In the genomic region with DNA sequence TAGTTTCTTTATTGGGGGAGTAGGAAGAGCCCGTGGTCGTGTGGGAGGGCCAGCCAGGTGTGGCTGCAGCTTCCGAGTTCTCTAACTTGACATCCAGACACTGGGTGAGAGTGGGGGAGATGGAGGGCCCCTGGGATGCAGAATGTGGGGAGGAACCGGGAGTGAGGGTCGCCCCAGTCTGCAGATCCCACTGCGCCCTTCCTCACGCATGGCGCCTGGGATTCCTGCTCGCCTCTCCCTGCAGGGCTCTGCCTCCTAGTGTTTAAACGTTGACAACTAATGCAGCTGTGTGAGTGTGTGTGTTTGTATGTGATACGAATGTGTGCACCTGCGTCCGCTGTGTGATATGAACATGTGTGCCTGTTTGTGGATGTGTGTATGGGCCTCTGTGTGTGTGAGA, we compare ENCODE assay signal across 1 cellular context.
TF ChIP-seq lines count a peak whose summit lies in the region.

No MANE protein-coding gene starts in this region.

TF ChIP-seq in HepG2, 621 proteins besides CTCF, POLR2A, EP300 and RAD21 (continued from another document):
- no peak for TF ChIP-seq MAZ (IDR thresholded peaks at IDR 0.05; ENCODE audit: borderline replicate concordance, low read depth, low read length)
- no peak for TF ChIP-seq MAZ (CRISPR knock-in tag; IDR thresholded peaks at IDR 0.05; ENCODE audit: low read depth)
- no peak for TF ChIP-seq ZEB1 (IDR thresholded peaks at IDR 0.05; ENCODE audit: insufficient replicate concordance, low read depth)
- TF ChIP-seq, protein P1, sequence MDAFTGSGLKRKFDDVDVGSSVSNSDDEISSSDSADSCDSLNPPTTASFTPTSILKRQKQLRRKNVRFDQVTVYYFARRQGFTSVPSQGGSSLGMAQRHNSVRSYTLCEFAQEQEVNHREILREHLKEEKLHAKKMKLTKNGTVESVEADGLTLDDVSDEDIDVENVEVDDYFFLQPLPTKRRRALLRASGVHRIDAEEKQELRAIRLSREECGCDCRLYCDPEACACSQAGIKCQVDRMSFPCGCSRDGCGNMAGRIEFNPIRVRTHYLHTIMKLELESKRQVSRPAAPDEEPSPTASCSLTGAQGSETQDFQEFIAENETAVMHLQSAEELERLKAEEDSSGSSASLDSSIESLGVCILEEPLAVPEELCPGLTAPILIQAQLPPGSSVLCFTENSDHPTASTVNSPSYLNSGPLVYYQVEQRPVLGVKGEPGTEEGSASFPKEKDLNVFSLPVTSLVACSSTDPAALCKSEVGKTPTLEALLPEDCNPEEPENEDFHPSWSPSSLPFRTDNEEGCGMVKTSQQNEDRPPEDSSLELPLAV (CRISPR knock-in tag; conservative IDR thresholded peaks at IDR 0.05; ENCODE audit: low read depth) = no peak
- TF ChIP-seq, protein P2, sequence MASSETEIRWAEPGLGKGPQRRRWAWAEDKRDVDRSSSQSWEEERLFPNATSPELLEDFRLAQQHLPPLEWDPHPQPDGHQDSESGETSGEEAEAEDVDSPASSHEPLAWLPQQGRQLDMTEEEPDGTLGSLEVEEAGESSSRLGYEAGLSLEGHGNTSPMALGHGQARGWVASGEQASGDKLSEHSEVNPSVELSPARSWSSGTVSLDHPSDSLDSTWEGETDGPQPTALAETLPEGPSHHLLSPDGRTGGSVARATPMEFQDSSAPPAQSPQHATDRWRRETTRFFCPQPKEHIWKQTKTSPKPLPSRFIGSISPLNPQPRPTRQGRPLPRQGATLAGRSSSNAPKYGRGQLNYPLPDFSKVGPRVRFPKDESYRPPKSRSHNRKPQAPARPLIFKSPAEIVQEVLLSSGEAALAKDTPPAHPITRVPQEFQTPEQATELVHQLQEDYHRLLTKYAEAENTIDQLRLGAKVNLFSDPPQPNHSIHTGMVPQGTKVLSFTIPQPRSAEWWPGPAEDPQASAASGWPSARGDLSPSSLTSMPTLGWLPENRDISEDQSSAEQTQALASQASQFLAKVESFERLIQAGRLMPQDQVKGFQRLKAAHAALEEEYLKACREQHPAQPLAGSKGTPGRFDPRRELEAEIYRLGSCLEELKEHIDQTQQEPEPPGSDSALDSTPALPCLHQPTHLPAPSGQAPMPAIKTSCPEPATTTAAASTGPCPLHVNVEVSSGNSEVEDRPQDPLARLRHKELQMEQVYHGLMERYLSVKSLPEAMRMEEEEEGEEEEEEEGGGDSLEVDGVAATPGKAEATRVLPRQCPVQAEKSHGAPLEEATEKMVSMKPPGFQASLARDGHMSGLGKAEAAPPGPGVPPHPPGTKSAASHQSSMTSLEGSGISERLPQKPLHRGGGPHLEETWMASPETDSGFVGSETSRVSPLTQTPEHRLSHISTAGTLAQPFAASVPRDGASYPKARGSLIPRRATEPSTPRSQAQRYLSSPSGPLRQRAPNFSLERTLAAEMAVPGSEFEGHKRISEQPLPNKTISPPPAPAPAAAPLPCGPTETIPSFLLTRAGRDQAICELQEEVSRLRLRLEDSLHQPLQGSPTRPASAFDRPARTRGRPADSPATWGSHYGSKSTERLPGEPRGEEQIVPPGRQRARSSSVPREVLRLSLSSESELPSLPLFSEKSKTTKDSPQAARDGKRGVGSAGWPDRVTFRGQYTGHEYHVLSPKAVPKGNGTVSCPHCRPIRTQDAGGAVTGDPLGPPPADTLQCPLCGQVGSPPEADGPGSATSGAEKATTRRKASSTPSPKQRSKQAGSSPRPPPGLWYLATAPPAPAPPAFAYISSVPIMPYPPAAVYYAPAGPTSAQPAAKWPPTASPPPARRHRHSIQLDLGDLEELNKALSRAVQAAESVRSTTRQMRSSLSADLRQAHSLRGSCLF (CRISPR knock-in tag; IDR thresholded peaks at IDR 0.05; ENCODE audit: borderline replicate concordance) = no peak
- TF ChIP-seq, protein P3, sequence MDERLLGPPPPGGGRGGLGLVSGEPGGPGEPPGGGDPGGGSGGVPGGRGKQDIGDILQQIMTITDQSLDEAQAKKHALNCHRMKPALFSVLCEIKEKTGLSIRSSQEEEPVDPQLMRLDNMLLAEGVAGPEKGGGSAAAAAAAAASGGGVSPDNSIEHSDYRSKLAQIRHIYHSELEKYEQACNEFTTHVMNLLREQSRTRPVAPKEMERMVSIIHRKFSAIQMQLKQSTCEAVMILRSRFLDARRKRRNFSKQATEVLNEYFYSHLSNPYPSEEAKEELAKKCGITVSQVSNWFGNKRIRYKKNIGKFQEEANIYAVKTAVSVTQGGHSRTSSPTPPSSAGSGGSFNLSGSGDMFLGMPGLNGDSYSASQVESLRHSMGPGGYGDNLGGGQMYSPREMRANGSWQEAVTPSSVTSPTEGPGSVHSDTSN (CRISPR knock-in tag; IDR thresholded peaks at IDR 0.05) = no peak
- TF ChIP-seq MTF2 (CRISPR knock-in tag; IDR thresholded peaks at IDR 0.05; ENCODE audit: borderline replicate concordance) = no peak
- TF ChIP-seq, protein P4, sequence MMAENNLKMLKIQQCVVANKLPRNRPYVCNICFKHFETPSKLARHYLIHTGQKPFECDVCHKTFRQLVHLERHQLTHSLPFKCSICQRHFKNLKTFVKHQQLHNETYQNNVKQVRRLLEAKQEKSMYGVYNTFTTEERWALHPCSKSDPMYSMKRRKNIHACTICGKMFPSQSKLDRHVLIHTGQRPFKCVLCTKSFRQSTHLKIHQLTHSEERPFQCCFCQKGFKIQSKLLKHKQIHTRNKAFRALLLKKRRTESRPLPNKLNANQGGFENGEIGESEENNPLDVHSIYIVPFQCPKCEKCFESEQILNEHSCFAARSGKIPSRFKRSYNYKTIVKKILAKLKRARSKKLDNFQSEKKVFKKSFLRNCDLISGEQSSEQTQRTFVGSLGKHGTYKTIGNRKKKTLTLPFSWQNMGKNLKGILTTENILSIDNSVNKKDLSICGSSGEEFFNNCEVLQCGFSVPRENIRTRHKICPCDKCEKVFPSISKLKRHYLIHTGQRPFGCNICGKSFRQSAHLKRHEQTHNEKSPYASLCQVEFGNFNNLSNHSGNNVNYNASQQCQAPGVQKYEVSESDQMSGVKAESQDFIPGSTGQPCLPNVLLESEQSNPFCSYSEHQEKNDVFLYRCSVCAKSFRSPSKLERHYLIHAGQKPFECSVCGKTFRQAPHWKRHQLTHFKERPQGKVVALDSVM (CRISPR knock-in tag; IDR thresholded peaks at IDR 0.05) = no peak
- no peak for TF ChIP-seq ZNF572 (CRISPR knock-in tag; IDR thresholded peaks at IDR 0.05)
- no peak for TF ChIP-seq U2AF1 (optimal IDR thresholded peaks at IDR 0.05; ENCODE audit: low read depth, low read length)
- no peak for TF ChIP-seq ZNF652 (CRISPR knock-in tag; IDR thresholded peaks at IDR 0.05; ENCODE audit: borderline replicate concordance, low read depth)
- no peak for TF ChIP-seq CCDC6 (CRISPR knock-in tag; IDR thresholded peaks at IDR 0.05)
- TF ChIP-seq, protein P5, sequence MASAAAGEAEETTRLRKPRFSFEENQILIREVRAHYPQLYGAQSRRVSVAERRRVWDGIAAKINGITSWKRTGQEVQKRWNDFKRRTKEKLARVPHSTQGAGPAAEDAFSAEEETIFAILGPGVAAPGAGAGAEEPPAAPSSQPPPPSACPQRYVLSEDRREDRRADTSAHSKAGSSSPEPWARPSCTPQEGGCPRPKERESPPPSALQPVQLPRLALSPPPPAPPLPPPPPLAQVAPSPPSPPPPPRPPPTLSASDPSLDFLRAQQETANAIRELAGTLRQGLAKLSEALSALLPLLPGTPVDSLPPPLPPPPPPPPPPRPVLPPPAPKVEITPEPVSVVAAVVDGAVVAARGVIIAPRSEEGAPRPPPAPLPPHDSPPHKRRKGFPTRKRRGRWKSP (CRISPR knock-in tag; IDR thresholded peaks at IDR 0.05) = no peak
- TF ChIP-seq, protein P6, sequence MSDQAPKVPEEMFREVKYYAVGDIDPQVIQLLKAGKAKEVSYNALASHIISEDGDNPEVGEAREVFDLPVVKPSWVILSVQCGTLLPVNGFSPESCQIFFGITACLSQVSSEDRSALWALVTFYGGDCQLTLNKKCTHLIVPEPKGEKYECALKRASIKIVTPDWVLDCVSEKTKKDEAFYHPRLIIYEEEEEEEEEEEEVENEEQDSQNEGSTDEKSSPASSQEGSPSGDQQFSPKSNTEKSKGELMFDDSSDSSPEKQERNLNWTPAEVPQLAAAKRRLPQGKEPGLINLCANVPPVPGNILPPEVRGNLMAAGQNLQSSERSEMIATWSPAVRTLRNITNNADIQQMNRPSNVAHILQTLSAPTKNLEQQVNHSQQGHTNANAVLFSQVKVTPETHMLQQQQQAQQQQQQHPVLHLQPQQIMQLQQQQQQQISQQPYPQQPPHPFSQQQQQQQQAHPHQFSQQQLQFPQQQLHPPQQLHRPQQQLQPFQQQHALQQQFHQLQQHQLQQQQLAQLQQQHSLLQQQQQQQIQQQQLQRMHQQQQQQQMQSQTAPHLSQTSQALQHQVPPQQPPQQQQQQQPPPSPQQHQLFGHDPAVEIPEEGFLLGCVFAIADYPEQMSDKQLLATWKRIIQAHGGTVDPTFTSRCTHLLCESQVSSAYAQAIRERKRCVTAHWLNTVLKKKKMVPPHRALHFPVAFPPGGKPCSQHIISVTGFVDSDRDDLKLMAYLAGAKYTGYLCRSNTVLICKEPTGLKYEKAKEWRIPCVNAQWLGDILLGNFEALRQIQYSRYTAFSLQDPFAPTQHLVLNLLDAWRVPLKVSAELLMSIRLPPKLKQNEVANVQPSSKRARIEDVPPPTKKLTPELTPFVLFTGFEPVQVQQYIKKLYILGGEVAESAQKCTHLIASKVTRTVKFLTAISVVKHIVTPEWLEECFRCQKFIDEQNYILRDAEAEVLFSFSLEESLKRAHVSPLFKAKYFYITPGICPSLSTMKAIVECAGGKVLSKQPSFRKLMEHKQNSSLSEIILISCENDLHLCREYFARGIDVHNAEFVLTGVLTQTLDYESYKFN (CRISPR knock-in tag; conservative IDR thresholded peaks at IDR 0.05) = no peak
- TF ChIP-seq, protein P7, sequence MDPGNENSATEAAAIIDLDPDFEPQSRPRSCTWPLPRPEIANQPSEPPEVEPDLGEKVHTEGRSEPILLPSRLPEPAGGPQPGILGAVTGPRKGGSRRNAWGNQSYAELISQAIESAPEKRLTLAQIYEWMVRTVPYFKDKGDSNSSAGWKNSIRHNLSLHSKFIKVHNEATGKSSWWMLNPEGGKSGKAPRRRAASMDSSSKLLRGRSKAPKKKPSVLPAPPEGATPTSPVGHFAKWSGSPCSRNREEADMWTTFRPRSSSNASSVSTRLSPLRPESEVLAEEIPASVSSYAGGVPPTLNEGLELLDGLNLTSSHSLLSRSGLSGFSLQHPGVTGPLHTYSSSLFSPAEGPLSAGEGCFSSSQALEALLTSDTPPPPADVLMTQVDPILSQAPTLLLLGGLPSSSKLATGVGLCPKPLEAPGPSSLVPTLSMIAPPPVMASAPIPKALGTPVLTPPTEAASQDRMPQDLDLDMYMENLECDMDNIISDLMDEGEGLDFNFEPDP (CRISPR knock-in tag; conservative IDR thresholded peaks at IDR 0.05) = no peak
- TF ChIP-seq U2AF2 (IDR thresholded peaks at IDR 0.05; ENCODE audit: low read depth, low read length) = no peak
